In genomic region chr12:1529862-1530591, GRCh38 we compare ENCODE assay signal across 9 cellular contexts.
DNase-seq lines count a peak whose midpoint lies in the region; ATAC-seq, FAIRE-seq and TF ChIP-seq lines count a peak whose summit lies in the region.
"Had no signal": no experiment of that assay in that cellular context is flagged by ENCODE, and none has a peak within 500 bp of the region (broad histone marks: within the 10 kb centered on the region; RNA-seq: fewer than 3 reads in every experiment).

No MANE protein-coding gene starts in this region.

- H3K36me3 ChIP-seq in astrocyte (ENCODE audit: insufficient read depth, low read length) (no peaks in the 10 kb centered on the region), stomach smooth muscle (ENCODE audit: control insufficient read depth in 2 of 2, insufficient read depth in 2 of 2, low read length in 2 of 2) (no peaks in the 10 kb centered on the region)

- H3K9me3 ChIP-seq in astrocyte (ENCODE audit: insufficient read depth, low read depth, low read length) (no peaks in the 10 kb centered on the region), stomach smooth muscle (ENCODE audit: control insufficient read depth in 2 of 2, low read length in 2 of 2) (no peaks in the 10 kb centered on the region)

- H3K4me3 ChIP-seq in astrocyte (ENCODE audit: insufficient read depth, low read depth, low read length) (peak overlapping the region; percentile 46), stomach smooth muscle (ENCODE audit: low read length in 2 of 2) (peak overlapping the region; percentile 29 to 66)

- ATAC-seq in GM19455 (IDR thresholded peaks at IDR 0.05; ENCODE audit: unreplicated experiment), result no peak

- H3K27ac ChIP-seq in astrocyte (ENCODE audit: low read depth, low read length), result no peak overlapping the region
- H3K27ac ChIP-seq in stomach smooth muscle (ENCODE audit: low read length), result no peak overlapping the region
- H3K27ac ChIP-seq: epithelial cell of prostate had no signal

- H2AFZ ChIP-seq in astrocyte (ENCODE audit: low read depth, low read length), result peak overlapping the region; percentile 64

- H3K4me1 ChIP-seq in astrocyte (ENCODE audit: insufficient read depth, low read length) (peaks cover 44% of the 10 kb centered on the region), stomach smooth muscle (ENCODE audit: control insufficient read depth, insufficient read depth, low read length) (peaks cover 19% of the 10 kb centered on the region)

- peaks cover 11% of the 10 kb centered on the region for H3K36me3 Mint-ChIP-seq in astrocyte (ENCODE audit: low read depth, unreplicated experiment)

- peaks cover 62% of the 10 kb centered on the region for H3K4me1 Mint-ChIP-seq in astrocyte (ENCODE audit: low read depth, unreplicated experiment)

- DNase-seq in AG08395 (ENCODE audit: low spot score) (peak; percentile 66), HCEC 1CT (peak; percentile 34), astrocyte (ENCODE audit: low read depth) (no peak), iPS-NIHi7 (ENCODE audit: extremely low spot score) (peak; percentile 51)
- no peak for DNase-seq in stimulated activated CD8-positive, alpha-beta memory T cell treated with anti-CD3 and anti-CD28 coated beads, Interleukin-4, amount 100 ng/mL, for 48 hours
- DNase-seq in activated CD4-positive, alpha-beta T cell treated with anti-CD3 and anti-CD28 coated beads for 48 hours, result no peak

- H3K27me3 Mint-ChIP-seq in astrocyte (ENCODE audit: low read depth, unreplicated experiment), result no peaks in the 10 kb centered on the region

- H3K27me3 ChIP-seq in astrocyte (ENCODE audit: insufficient read depth, low read length), result no peaks in the 10 kb centered on the region
- peaks cover 14 to 26% of the 10 kb centered on the region in 2 donors for H3K27me3 ChIP-seq in stomach smooth muscle (ENCODE audit: control insufficient read depth in 1 of 2, insufficient read depth in 2 of 2, low read length in 2 of 2)

- no peak for FAIRE-seq in astrocyte (lab: Jason Lieb, UNC)

- peaks cover 38% of the 10 kb centered on the region for H4K20me1 ChIP-seq in astrocyte (ENCODE audit: insufficient read depth, low read length)

- H3K79me2 ChIP-seq in astrocyte (ENCODE audit: insufficient read depth, low read length), result peaks cover 47% of the 10 kb centered on the region

- H3K9ac ChIP-seq in astrocyte (ENCODE audit: low read length) (peak overlapping the region; percentile 66), stomach smooth muscle (ENCODE audit: low read length in 2 of 2) (peak overlapping the region; percentile 45 to 51)

- no peaks in the 10 kb centered on the region for H3K9me3 Mint-ChIP-seq in astrocyte (ENCODE audit: unreplicated experiment)

- H3K4me3 Mint-ChIP-seq in astrocyte (ENCODE audit: unreplicated experiment), result peak overlapping the region; percentile 92

- TF ChIP-seq CTCF in astrocyte (IDR thresholded peaks at IDR 0.05; ENCODE audit: insufficient read depth, low read depth, low read length), result no peak

- H3K27ac Mint-ChIP-seq in astrocyte (ENCODE audit: unreplicated experiment), result peak overlapping the region; percentile 99

- peak overlapping the region; percentile 90 for H3K4me2 ChIP-seq in astrocyte (ENCODE audit: low read length)

Comparison
In these comparisons a context has a peak if more than half of its experiments do, and no peak if none do; other contexts are left out.
1. DNase-seq: peak in AG08395 (single experiment), HCEC 1CT (single experiment) and iPS-NIHi7 (single experiment); none in astrocyte (single experiment), stimulated activated CD8-positive, alpha-beta memory T cell treated with anti-CD3 and anti-CD28 coated beads, Interleukin-4, amount 100 ng/mL, for 48 hours (single experiment) and activated CD4-positive, alpha-beta T cell treated with anti-CD3 and anti-CD28 coated beads for 48 hours (single experiment).